In genomic region chr5:171842777-171843053, GRCh38 we compare ENCODE assay signal across 34 cellular contexts. TPM values are rescaled to one million over a fixed set of nuclear protein-coding genes. Genes with fewer than 3 reads are reported as not detected.
"Had no signal": no experiment of that assay in that cellular context is flagged by ENCODE, and none has a peak within 500 bp of the region (broad histone marks: within the 10 kb centered on the region; RNA-seq: fewer than 3 reads in every experiment).

No MANE protein-coding gene starts in this region.

- H3K4me3 Mint-ChIP-seq: central memory CD8-positive, alpha-beta T cell; dendritic cell treated with granulocyte-macrophage colony-stimulating factor and Interleukin-4, amounts not matched to agents 40 ng/mL and 50 ng/mL, for 4 days; mesothelial cell of epicardium; natural killer cell treated with Interleukin-12 subunit alpha and Interleukin-12 subunit beta and Interleukin-15 and Interleukin-18, amount 100 ng/mL, for 72 hours; neural crest cell; stimulated activated memory B cell treated with anti-CD40 and anti-IgM and Interleukin-4, amounts not matched to agents 10 μg/mL and 1 μg/mL and 100 μg/mL, for 72 hours; stimulated activated naive CD8-positive, alpha-beta T cell treated with anti-CD3 and anti-CD28 coated beads, Interleukin-15, Interleukin-2, amounts not matched to agents 100 ng/mL and 50 ng/mL, for 24 hours had no signal

- H3K36me3 ChIP-seq: colonic mucosa, esophagus muscularis mucosa, sigmoid colon, thyroid gland, vagina had no signal

- H3K4me1 Mint-ChIP-seq: mesothelial cell of epicardium, neural crest cell had no signal

- DNase-seq: colonic mucosa; effector CD8-positive, alpha-beta T cell; foreskin melanocyte; left colon; left ventricle myocardium superior; mesenchymal stem cell; mucosa of descending colon; naive B cell; nucleus accumbens; posterior cingulate gyrus; psoas muscle; right cardiac atrium; sigmoid colon; stimulated activated CD4-positive, alpha-beta T cell treated with anti-CD3 and anti-CD28 coated beads, Interleukin-4, amount 100 ng/mL, for 4 hours had no signal

- H3K27ac ChIP-seq: colonic mucosa, esophagus muscularis mucosa, psoas muscle, sigmoid colon, thyroid gland, vagina had no signal

- H3K4me3 ChIP-seq: colonic mucosa, esophagus muscularis mucosa, lung, mucosa of descending colon, psoas muscle, sigmoid colon, thyroid gland, vagina had no signal

- H3K27me3 Mint-ChIP-seq: central memory CD8-positive, alpha-beta T cell; naive B cell; natural killer cell treated with Interleukin-12 subunit alpha and Interleukin-12 subunit beta and Interleukin-15 and Interleukin-18, amount 100 ng/mL, for 72 hours; stimulated activated memory B cell treated with anti-CD40 and anti-IgM and Interleukin-4, amounts not matched to agents 10 μg/mL and 1 μg/mL and 100 μg/mL, for 72 hours; stimulated activated naive CD8-positive, alpha-beta T cell treated with anti-CD3 and anti-CD28 coated beads, Interleukin-15, Interleukin-2, amounts not matched to agents 100 ng/mL and 50 ng/mL, for 24 hours had no signal

- ATAC-seq: mucosa of descending colon; natural killer cell treated with Interleukin-12 subunit alpha and Interleukin-12 subunit beta and Interleukin-15 and Interleukin-18, amount 100 ng/mL, for 72 hours; psoas muscle; stimulated activated memory B cell treated with anti-CD40 and anti-IgM and Interleukin-4, amounts not matched to agents 10 μg/mL and 1 μg/mL and 100 μg/mL, for 72 hours had no signal

- H3K27me3 ChIP-seq: colonic mucosa, esophagus muscularis mucosa, sigmoid colon, thyroid gland, vagina had no signal

- H3K9me3 ChIP-seq: colonic mucosa, esophagus muscularis mucosa, mucosa of descending colon, psoas muscle, sigmoid colon, thyroid gland, vagina had no signal

- H3K27ac Mint-ChIP-seq: mesothelial cell of epicardium; natural killer cell treated with Interleukin-12 subunit alpha and Interleukin-12 subunit beta and Interleukin-15 and Interleukin-18, amount 100 ng/mL, for 72 hours; stimulated activated memory B cell treated with anti-CD40 and anti-IgM and Interleukin-4, amounts not matched to agents 10 μg/mL and 1 μg/mL and 100 μg/mL, for 72 hours; stimulated activated naive CD8-positive, alpha-beta T cell treated with anti-CD3 and anti-CD28 coated beads, Interleukin-15, Interleukin-2, amounts not matched to agents 100 ng/mL and 50 ng/mL, for 24 hours had no signal

- H3K4me1 ChIP-seq: colonic mucosa, psoas muscle, sigmoid colon, thyroid gland had no signal

- H3K9me3 Mint-ChIP-seq: central memory CD8-positive, alpha-beta T cell; dendritic cell treated with granulocyte-macrophage colony-stimulating factor and Interleukin-4, amounts not matched to agents 40 ng/mL and 50 ng/mL, for 4 days; mesothelial cell of epicardium; natural killer cell treated with Interleukin-12 subunit alpha and Interleukin-12 subunit beta and Interleukin-15 and Interleukin-18, amount 100 ng/mL, for 72 hours; neural crest cell; stimulated activated memory B cell treated with anti-CD40 and anti-IgM and Interleukin-4, amounts not matched to agents 10 μg/mL and 1 μg/mL and 100 μg/mL, for 72 hours; stimulated activated naive CD8-positive, alpha-beta T cell treated with anti-CD3 and anti-CD28 coated beads, Interleukin-15, Interleukin-2, amounts not matched to agents 100 ng/mL and 50 ng/mL, for 24 hours had no signal

- H3K36me3 Mint-ChIP-seq: natural killer cell treated with Interleukin-12 subunit alpha and Interleukin-12 subunit beta and Interleukin-15 and Interleukin-18, amount 100 ng/mL, for 72 hours had no signal

RNA-seq across cellular contexts. Expression of gene SMIM23, which starts 57.1 kb away (rescaled TPM):
- total RNA-seq: chondrocyte; colonic mucosa; endothelial cell of umbilical vein; epithelial cell of proximal tubule; esophagus muscularis mucosa; kidney epithelial cell; left colon; left ventricle myocardium superior; lung; mesothelial cell of epicardium; mucosa of descending colon; natural killer cell treated with Interleukin-12 subunit alpha and Interleukin-12 subunit beta and Interleukin-15 and Interleukin-18, amount 100 ng/mL, for 72 hours; neural crest cell; osteocyte; psoas muscle; renal cortical epithelial cell; right cardiac atrium; sigmoid colon; skeletal muscle tissue; temporal lobe; thyroid gland; ureter; vagina had no signal
- polyA plus RNA-seq: endothelial cell of umbilical vein, lung, psoas muscle, right cardiac atrium, sigmoid colon had no signal
